ENCODE assay signal across 8 cellular contexts in the genomic region with DNA sequence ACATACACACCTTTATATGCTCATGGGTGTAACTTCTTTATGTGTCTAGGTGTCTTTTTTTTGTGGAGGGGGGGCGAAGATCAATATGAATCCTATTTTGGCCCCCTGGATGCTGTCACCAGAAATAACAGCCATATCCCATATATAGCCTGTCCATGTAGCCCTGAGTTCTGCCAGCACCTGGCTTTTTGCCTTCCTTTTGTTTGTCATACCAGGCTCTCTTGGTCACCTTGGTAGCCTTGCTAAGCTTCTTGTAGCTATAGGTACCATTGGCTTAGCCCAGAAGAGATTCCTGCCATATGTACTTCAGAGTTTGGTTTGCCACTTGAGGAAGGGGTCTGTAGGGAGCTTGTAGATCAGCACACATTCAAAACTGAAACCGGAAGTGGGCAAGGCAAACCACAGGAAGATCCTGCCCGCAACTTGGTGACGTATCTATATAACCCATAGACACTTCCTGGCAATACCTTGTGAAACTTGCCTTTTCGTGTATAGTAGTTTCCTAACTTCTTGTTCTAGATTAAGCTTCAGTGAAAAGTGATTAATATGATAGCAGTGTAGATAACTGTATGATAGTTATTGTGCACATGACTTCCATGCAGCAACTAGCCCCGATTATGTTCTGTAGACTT. TPM values are rescaled to one million over a fixed set of nuclear protein-coding genes. Genes with fewer than 3 reads are reported as not detected.
DNase-seq lines count a peak whose midpoint lies in the region; ATAC-seq and TF ChIP-seq lines count a peak whose summit lies in the region.

No MANE protein-coding gene starts in this region.

- H3K18ac ChIP-seq in neuronal stem cell (ENCODE audit: low read length), result no peak overlapping the region

- WGBS in psoas muscle, 3 donors, result 85 to 90% (median 85%) methylated on average over 6 of the region's 6 CpGs
- no CpG with 5 or more reads among the region's 6 CpGs for WGBS in neuronal stem cell (ENCODE audit: extremely low coverage in 2 of 2, insufficient read length in 2 of 2, insufficient replicate concordance in 1 of 2), 2 donors

- DNase-seq in SIG-M5 (lab: John Stamatoyannopoulos, UW) (peak; percentile 85), psoas muscle (no peak), NCI-H1694 treated with DMSO at 0.1 percent for 48 hours (lab: John Stamatoyannopoulos, UW) (no peak), neuronal stem cell (ENCODE audit: low spot score) (no peak), dedifferentiated amniotic fluid mesenchymal stem cell (ENCODE audit: extremely low spot score) (no peak)
- peak; percentile 85 for DNase-seq in activated naive CD4-positive, alpha-beta T cell treated with Interleukin-2 at 50 U/mL for 16 hours

- H2AFZ ChIP-seq in neuronal stem cell (ENCODE audit: low read length), result no peak overlapping the region

- no peak for TF ChIP-seq CTCF in psoas muscle (IDR thresholded peaks at IDR 0.05)

- no peaks in the 10 kb centered on the region for H3K36me3 ChIP-seq in psoas muscle (ENCODE audit: insufficient read depth in 1 of 2, low read depth in 1 of 2)
- peaks cover 0 to 3% of the 10 kb centered on the region in 2 donors for H3K36me3 ChIP-seq in neuronal stem cell (replicated peaks in 1 of 2; ENCODE audit: control insufficient read depth in 2 of 2, insufficient read depth in 2 of 2, low read length in 2 of 2)

- no peak overlapping the region for H3K23ac ChIP-seq in neuronal stem cell (ENCODE audit: low read depth, low read length, poor library complexity)

- H2BK15ac ChIP-seq in neuronal stem cell (ENCODE audit: low read length), result no peak overlapping the region

- H3K4ac ChIP-seq in neuronal stem cell (ENCODE audit: low read length), result no peak overlapping the region

- H3K4me1 ChIP-seq in psoas muscle (peaks cover 20% of the 10 kb centered on the region), neuronal stem cell (ENCODE audit: control insufficient read depth in 2 of 2, insufficient read depth in 1 of 2, low read depth in 1 of 2, low read length in 2 of 2) (no peaks in the 10 kb centered on the region)

- H2BK120ac ChIP-seq in neuronal stem cell (ENCODE audit: low read depth, low read length), result no peak overlapping the region

- no peak overlapping the region for H2BK5ac ChIP-seq in neuronal stem cell (ENCODE audit: low read length)

- no peak overlapping the region for H3K4me3 ChIP-seq in psoas muscle
- H3K4me3 ChIP-seq in neuronal stem cell (ENCODE audit: low read length in 2 of 2), result no peak overlapping the region

- no peak overlapping the region for H3K9ac ChIP-seq in neuronal stem cell (ENCODE audit: low read depth, low read length, poor library complexity)

- H2BK12ac ChIP-seq in neuronal stem cell (ENCODE audit: low read length), result no peak overlapping the region

- H3K79me1 ChIP-seq in neuronal stem cell (ENCODE audit: low read depth, low read length), result no peaks in the 10 kb centered on the region

- H4K91ac ChIP-seq in neuronal stem cell (ENCODE audit: low read depth, low read length, poor library complexity), result no peak overlapping the region

- H3K27ac ChIP-seq in psoas muscle, result no peak overlapping the region
- H3K27ac ChIP-seq in neuronal stem cell (replicated peaks; ENCODE audit: low read length), result no peak overlapping the region

- H3K4me2 ChIP-seq in neuronal stem cell (ENCODE audit: insufficient read depth, low read length, poor library complexity, severe bottlenecking), result no peak overlapping the region

- no peak overlapping the region for H2AK5ac ChIP-seq in neuronal stem cell (ENCODE audit: low read depth, low read length)

- intact Hi-C loops in psoas muscle (cut with DNase I), result no loop called here

- H3K9me3 ChIP-seq in psoas muscle, result no peaks in the 10 kb centered on the region
- peaks cover 0 to 7% of the 10 kb centered on the region in 2 donors for H3K9me3 ChIP-seq in neuronal stem cell (replicated peaks in 1 of 2; ENCODE audit: control insufficient read depth in 2 of 2, insufficient read depth in 1 of 2, low read depth in 1 of 2, low read length in 2 of 2)

- ATAC-seq in GM18867 (IDR thresholded peaks at IDR 0.05; ENCODE audit: unreplicated experiment), result peak; percentile 96
- ATAC-seq in HG02970 (IDR thresholded peaks at IDR 0.05; ENCODE audit: low FRiP score, unreplicated experiment), result peak; percentile 71
- ATAC-seq in psoas muscle, result peak in 3 of 4 donors; percentile 37 to 63 (median 42)

- H3K14ac ChIP-seq in neuronal stem cell (ENCODE audit: low read length), result no peak overlapping the region

- H3K27me3 ChIP-seq in psoas muscle (ENCODE audit: insufficient read depth in 3 of 3, low read length in 2 of 3) (no peaks in the 10 kb centered on the region), neuronal stem cell (ENCODE audit: control insufficient read depth in 3 of 3, insufficient read depth in 3 of 3, low read depth in 1 of 3, low read length in 3 of 3) (no peaks in the 10 kb centered on the region)

- H4K8ac ChIP-seq in neuronal stem cell (ENCODE audit: low read depth, low read length), result no peak overlapping the region

RNA-seq across cellular contexts. Expression of a gene that starts 11.9 kb away (rescaled TPM):
- total RNA-seq in psoas muscle, result 1 to 10 TPM; 2.3 to 4.0 (median 3.0) TPM
- 1 to 10 TPM; 1.3 to 2.0 (median 1.4) TPM for polyA plus RNA-seq in psoas muscle
- 13.3 TPM for polyA plus RNA-seq in neuronal stem cell (2013, experiment 1 of 2)
- 14.7 TPM for polyA plus RNA-seq in neuronal stem cell (2013, experiment 2 of 2)

Comparison
In these comparisons a context has a peak if more than half of its experiments do, and no peak if none do; other contexts are left out.
1. ATAC-seq: peak in every context shown above with its lines; median percentile 96 in GM18867; 71 in HG02970; 42 in psoas muscle.
2. DNase-seq: peak in SIG-M5 (single experiment) and activated naive CD4-positive, alpha-beta T cell treated with Interleukin-2 at 50 U/mL for 16 hours (single experiment); none in psoas muscle (0 of 2), NCI-H1694 treated with DMSO at 0.1 percent for 48 hours (single experiment), neuronal stem cell (single experiment) and dedifferentiated amniotic fluid mesenchymal stem cell (single experiment).